Comparison of ENCODE assay signal across 22 cellular contexts in the genomic region with DNA sequence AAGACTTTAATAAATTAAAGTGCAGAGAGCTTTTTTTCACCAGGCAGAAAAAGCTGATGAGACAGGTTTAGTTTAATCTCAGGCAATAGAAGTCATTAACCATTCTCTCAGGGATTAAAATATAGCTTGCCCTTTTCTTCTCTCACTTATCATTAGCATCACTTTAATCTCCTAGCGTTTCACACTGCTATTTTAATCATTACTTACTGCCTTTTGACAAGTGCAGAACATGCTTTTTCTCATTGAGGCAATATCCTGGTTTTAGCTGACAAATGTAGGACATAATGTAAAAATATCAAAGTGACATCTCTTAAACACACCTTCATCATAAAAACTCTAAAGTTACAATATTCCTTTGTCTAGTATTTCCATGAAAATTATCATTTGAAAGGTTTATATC.
"Had no signal": no experiment of that assay in that cellular context is flagged by ENCODE, and none has a peak within 500 bp of the region (broad histone marks: within the 10 kb centered on the region; RNA-seq: fewer than 3 reads in every experiment).

No MANE protein-coding gene starts in this region.

- H3K9me2 ChIP-seq: SK-N-SH had no signal

- H3K4me3 Mint-ChIP-seq: activated CD4-positive, alpha-beta memory T cell treated with anti-CD3 and anti-CD28 coated beads, Interleukin-2, amount 10 ng/mL, durations not matched to agents 7 days and 5 days; activated CD4-positive, alpha-beta T cell treated with anti-CD3 and anti-CD28 coated beads for 36 hours; activated naive CD8-positive, alpha-beta T cell treated with anti-CD3 and anti-CD28 coated beads, Interleukin-2, amount 10 ng/mL, durations not matched to agents 7 days and 5 days; activated T-cell treated with anti-CD3 and anti-CD28 coated beads, Interleukin-2, amount 50 U/mL, for 72 hours had no signal

- H3K4me3 ChIP-seq: adrenal gland, breast epithelium, SJCRH30 had no signal

- H3K36me3 Mint-ChIP-seq: activated naive CD8-positive, alpha-beta T cell treated with anti-CD3 and anti-CD28 coated beads, Interleukin-2, amount 10 ng/mL, durations not matched to agents 7 days and 5 days had no signal

- DNase-seq: activated CD4-positive, alpha-beta memory T cell treated with anti-CD3 and anti-CD28 coated beads, Interleukin-2, amount 10 ng/mL, durations not matched to agents 7 days and 5 days; activated CD4-positive, alpha-beta T cell treated with anti-CD3 and anti-CD28 coated beads for 36 hours; activated CD4-positive, alpha-beta T cell treated with anti-CD3 and anti-CD28 coated beads, Interleukin-2, amount 50 U/mL, for 1 hour; activated CD8-positive, alpha-beta memory T cell treated with anti-CD3 and anti-CD28 coated beads, Interleukin-2, amount 50 U/mL, for 4 hours; activated naive CD4-positive, alpha-beta T cell treated with anti-CD3 and anti-CD28 coated beads, Interleukin-2, amount 50 U/mL, for 16 hours; activated naive CD8-positive, alpha-beta T cell treated with anti-CD3 and anti-CD28 coated beads, Interleukin-2, amount 10 ng/mL, durations not matched to agents 7 days and 5 days; activated T-cell treated with anti-CD3 and anti-CD28 coated beads, Interleukin-2, amount 50 U/mL, for 72 hours; adrenal gland; anterior cingulate cortex; NCI-H1092; NCI-H2029; NCI-H2107; NCI-H2171 treated with DMSO at 0.1 percent for 48 hours; NCI-H226; OCI-M1; RPMI8226; SJCRH30; SK-N-SH; T-helper 1 cell had no signal

- H3K27ac ChIP-seq: adrenal gland, breast epithelium, KMS-11, SJCRH30, VCaP had no signal

- H3K36me3 ChIP-seq: adrenal gland, breast epithelium, SJCRH30 had no signal

- H3K27ac Mint-ChIP-seq: activated CD4-positive, alpha-beta memory T cell treated with anti-CD3 and anti-CD28 coated beads, Interleukin-2, amount 10 ng/mL, durations not matched to agents 7 days and 5 days; activated CD4-positive, alpha-beta T cell treated with anti-CD3 and anti-CD28 coated beads for 36 hours; activated naive CD8-positive, alpha-beta T cell treated with anti-CD3 and anti-CD28 coated beads, Interleukin-2, amount 10 ng/mL, durations not matched to agents 7 days and 5 days; activated T-cell treated with anti-CD3 and anti-CD28 coated beads, Interleukin-2, amount 50 U/mL, for 72 hours had no signal

- H3K27me3 ChIP-seq: adrenal gland, breast epithelium, SJCRH30 had no signal

- H3K4me1 Mint-ChIP-seq: activated CD4-positive, alpha-beta memory T cell treated with anti-CD3 and anti-CD28 coated beads, Interleukin-2, amount 10 ng/mL, durations not matched to agents 7 days and 5 days; activated CD4-positive, alpha-beta T cell treated with anti-CD3 and anti-CD28 coated beads for 36 hours; activated naive CD8-positive, alpha-beta T cell treated with anti-CD3 and anti-CD28 coated beads, Interleukin-2, amount 10 ng/mL, durations not matched to agents 7 days and 5 days had no signal

- H3K27me3 Mint-ChIP-seq: activated CD4-positive, alpha-beta memory T cell treated with anti-CD3 and anti-CD28 coated beads, Interleukin-2, amount 10 ng/mL, durations not matched to agents 7 days and 5 days; activated CD4-positive, alpha-beta T cell treated with anti-CD3 and anti-CD28 coated beads for 36 hours; activated naive CD8-positive, alpha-beta T cell treated with anti-CD3 and anti-CD28 coated beads, Interleukin-2, amount 10 ng/mL, durations not matched to agents 7 days and 5 days had no signal

- H3K9ac ChIP-seq: KMS-11, SK-N-SH had no signal

- H3K9me3 ChIP-seq: adrenal gland, breast epithelium, SJCRH30, SK-N-SH had no signal

- H3K4me2 ChIP-seq: KMS-11, SK-N-SH had no signal

- H3K9me3 Mint-ChIP-seq: activated CD4-positive, alpha-beta memory T cell treated with anti-CD3 and anti-CD28 coated beads, Interleukin-2, amount 10 ng/mL, durations not matched to agents 7 days and 5 days; activated naive CD8-positive, alpha-beta T cell treated with anti-CD3 and anti-CD28 coated beads, Interleukin-2, amount 10 ng/mL, durations not matched to agents 7 days and 5 days had no signal
